Comparison of ENCODE assay signal across 8 cellular contexts in the genomic region with DNA sequence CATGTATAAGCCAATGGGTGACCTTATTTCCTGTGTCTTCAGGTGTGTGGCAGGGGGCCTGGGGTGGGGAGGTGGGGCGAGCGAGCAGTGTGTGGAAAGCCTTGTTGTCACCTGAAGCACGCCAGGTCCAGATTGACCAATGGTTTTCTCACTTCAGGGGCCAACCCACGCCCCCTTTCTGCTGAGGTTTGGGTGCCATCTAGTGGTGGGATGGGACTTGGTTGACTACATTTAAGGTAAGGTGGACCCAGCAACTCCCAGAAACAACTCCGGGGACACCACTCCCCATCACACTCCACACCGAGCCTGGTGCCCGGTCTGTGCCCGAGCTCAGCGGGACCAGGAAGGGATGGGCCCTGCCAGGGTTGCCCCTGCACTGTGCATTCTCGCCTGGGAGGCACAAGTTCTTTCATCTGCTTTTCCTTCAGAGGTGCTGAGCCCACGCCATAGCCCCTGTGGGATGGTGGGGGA. TPM values are rescaled to one million over a fixed set of nuclear protein-coding genes. Genes with fewer than 3 reads are reported as not detected.
DNase-seq lines count a peak whose midpoint lies in the region; ATAC-seq and TF ChIP-seq lines count a peak whose summit lies in the region.

No MANE protein-coding gene starts in this region.

- H3K27ac Mint-ChIP-seq in activated CD8-positive, alpha-beta T cell treated with anti-CD3 and anti-CD28 coated beads for 36 hours, result no peak overlapping the region
- peak overlapping the region; percentile 56 for H3K27ac Mint-ChIP-seq in endodermal cell

- no peak overlapping the region for H3K4me3 ChIP-seq in endodermal cell (ENCODE audit: low read length)

- intact Hi-C loops in activated CD8-positive, alpha-beta T cell treated with anti-CD3 and anti-CD28 coated beads for 36 hours (cut with micrococcal nuclease), result no loop called here

- H3K27me3 Mint-ChIP-seq in activated CD8-positive, alpha-beta T cell treated with anti-CD3 and anti-CD28 coated beads for 36 hours, result no peaks in the 10 kb centered on the region
- H3K27me3 Mint-ChIP-seq in endodermal cell (ENCODE audit: insufficient read depth), result no peaks in the 10 kb centered on the region

- H3K4me3 Mint-ChIP-seq in activated CD8-positive, alpha-beta T cell treated with anti-CD3 and anti-CD28 coated beads for 36 hours, result no peak overlapping the region
- H3K4me3 Mint-ChIP-seq in endodermal cell, result no peak overlapping the region

- peak; percentile 75 for DNase-seq in CD1c-positive myeloid dendritic cell (ENCODE audit: extremely low spot score)
- peak; percentile 59 for DNase-seq in NCI-H774 (lab: John Stamatoyannopoulos, UW)
- peak; percentile 82 for DNase-seq in activated CD8-positive, alpha-beta T cell treated with anti-CD3 and anti-CD28 coated beads for 36 hours
- DNase-seq in endodermal cell, result peak; percentile 97
- DNase-seq in middle frontal gyrus (ENCODE audit: extremely low spot score, low spot score), result peak; percentile 27
- DNase-seq in stimulated activated CD8-positive, alpha-beta memory T cell treated with anti-CD3 and anti-CD28 coated beads, Interleukin-7, amount 100 ng/mL, for 24 hours (ENCODE audit: low read depth), result peak; percentile 32

- WGBS in endodermal cell (ENCODE audit: insufficient coverage in 1 of 2, insufficient read length in 1 of 2), 2 experiments, result 51 to 62% methylated on average over 3 to 11 of the region's 11 CpGs

- H3K27ac ChIP-seq in endodermal cell (ENCODE audit: low read depth, low read length), result no peak overlapping the region

- CTCF ChIA-PET in activated CD8-positive, alpha-beta T cell treated with anti-CD3 and anti-CD28 coated beads for 36 hours (lab: Charles Lee), result interaction anchor here (0.9 to 1.6 kb wide), 5 partner anchors 9 to 281 kb away, joined by 3 to 4 read pairs (median 3); no protein-coding TSS in a partner anchor

- H3K4me1 ChIP-seq in endodermal cell (ENCODE audit: control insufficient read depth, insufficient read depth, low read length), result no peaks in the 10 kb centered on the region

- no peaks in the 10 kb centered on the region for H3K9me3 Mint-ChIP-seq in activated CD8-positive, alpha-beta T cell treated with anti-CD3 and anti-CD28 coated beads for 36 hours
- H3K9me3 Mint-ChIP-seq in endodermal cell, result peaks cover 4% of the 10 kb centered on the region

- H3K36me3 ChIP-seq in endodermal cell (ENCODE audit: control insufficient read depth, insufficient read depth, low read length), result peaks cover 33% of the 10 kb centered on the region

- no peaks in the 10 kb centered on the region for H3K4me1 Mint-ChIP-seq in activated CD8-positive, alpha-beta T cell treated with anti-CD3 and anti-CD28 coated beads for 36 hours (ENCODE audit: low read depth)
- H3K4me1 Mint-ChIP-seq in endodermal cell, result peaks cover 2% of the 10 kb centered on the region

- H3K9ac ChIP-seq in endodermal cell (ENCODE audit: extremely low read depth, low read length, poor library complexity, severe bottlenecking), result no peak overlapping the region

- H3K9me3 ChIP-seq in endodermal cell (ENCODE audit: control insufficient read depth, low read length), result peaks cover 5% of the 10 kb centered on the region

- TF ChIP-seq CTCF in activated CD8-positive, alpha-beta T cell treated with anti-CD3 and anti-CD28 coated beads for 36 hours (IDR thresholded peaks at IDR 0.05), result peak; percentile 68
- TF ChIP-seq CTCF in endodermal cell (conservative IDR thresholded peaks at IDR 0.05), result peak; percentile 83

- no peaks in the 10 kb centered on the region for H3K27me3 ChIP-seq in endodermal cell (ENCODE audit: control insufficient read depth, insufficient read depth, low read length, poor library complexity, severe bottlenecking)

- ATAC-seq in HG02642 (IDR thresholded peaks at IDR 0.05; ENCODE audit: poor library complexity, unreplicated experiment) (peak; percentile 52), HG03159 (IDR thresholded peaks at IDR 0.05; ENCODE audit: unreplicated experiment) (no peak)
- ATAC-seq in activated CD8-positive, alpha-beta T cell treated with anti-CD3 and anti-CD28 coated beads for 36 hours, result peak; percentile 74

- POLR2A ChIA-PET in activated CD8-positive, alpha-beta T cell treated with anti-CD3 and anti-CD28 coated beads for 36 hours (lab: Charles Lee), result no interaction called here

- H3K36me3 Mint-ChIP-seq in activated CD8-positive, alpha-beta T cell treated with anti-CD3 and anti-CD28 coated beads for 36 hours (ENCODE audit: low read depth), result peaks cover 20% of the 10 kb centered on the region
- H3K36me3 Mint-ChIP-seq in endodermal cell (ENCODE audit: low read depth), result peaks cover 43% of the 10 kb centered on the region

RNA-seq across cellular contexts. Expression of a gene that starts 40.0 kb away (rescaled TPM):
- 10 to 100 TPM; 16.0 to 17.0 TPM for total RNA-seq in activated CD8-positive, alpha-beta T cell treated with anti-CD3 and anti-CD28 coated beads for 36 hours
- total RNA-seq in endodermal cell, result 10 to 100 TPM; 20.7 to 27.9 TPM
- polyA plus RNA-seq in endodermal cell (2013, experiment 1 of 2), result 9.3 TPM
- polyA plus RNA-seq in endodermal cell (2013, experiment 2 of 2), result 8.0 TPM

Comparison
In these comparisons a context has a peak if more than half of its experiments do, and no peak if none do; other contexts are left out.
1. DNase-seq: peak in every context shown above with its lines; median percentile 97 in endodermal cell; 82 in activated CD8-positive, alpha-beta T cell treated with anti-CD3 and anti-CD28 coated beads for 36 hours; 75 in CD1c-positive myeloid dendritic cell; 59 in NCI-H774; 32 in stimulated activated CD8-positive, alpha-beta memory T cell treated with anti-CD3 and anti-CD28 coated beads, Interleukin-7, amount 100 ng/mL, for 24 hours; 27 in middle frontal gyrus.